Comparison of ENCODE assay signal across 8 cellular contexts in genomic region chr11:9462172-9462799, GRCh38. TPM values are rescaled to one million over a fixed set of nuclear protein-coding genes. Genes with fewer than 3 reads are reported as not detected.
DNase-seq lines count a peak whose midpoint lies in the region; ATAC-seq and TF ChIP-seq lines count a peak whose summit lies in the region.

No MANE protein-coding gene starts in this region.

- H3K9me3 ChIP-seq in muscle layer of colon (ENCODE audit: low read length) = no peaks in the 10 kb centered on the region

- TF ChIP-seq CTCF in AG10803 (conservative IDR thresholded peaks at IDR 0.05; ENCODE audit: low read length) (no peak), choroid plexus epithelial cell (conservative IDR thresholded peaks at IDR 0.05; ENCODE audit: low read depth, low read length) (no peak)

- DNase-seq in AG10803 (ENCODE audit: low read depth) = peak; percentile 47
- DNase-seq in Jurkat, Clone E6-1 (ENCODE audit: low read depth, low spot score) = no peak
- peak; percentile 35 for DNase-seq in choroid plexus epithelial cell (ENCODE audit: low read depth)
- no peak for DNase-seq in cerebellar cortex (ENCODE audit: low spot score)

- H3K4me1 ChIP-seq in muscle layer of colon (ENCODE audit: insufficient read depth, low read length) = peaks cover 25% of the 10 kb centered on the region

- H3K27ac ChIP-seq in muscle layer of colon (ENCODE audit: low read depth, low read length) = peak overlapping the region; percentile 99

- no peaks in the 10 kb centered on the region for H3K27me3 ChIP-seq in muscle layer of colon (ENCODE audit: control insufficient read depth in 1 of 2, insufficient read depth in 2 of 2, low read length in 2 of 2)

- peak overlapping the region; percentile 100 for H3K9ac ChIP-seq in muscle layer of colon (ENCODE audit: low read length)

- H3K36me3 ChIP-seq in muscle layer of colon (ENCODE audit: insufficient read depth, low read length) = no peaks in the 10 kb centered on the region

- ATAC-seq in HG02852 (IDR thresholded peaks at IDR 0.05; ENCODE audit: unreplicated experiment) = no peak
- ATAC-seq in activated CD4-positive, CD25-positive, alpha-beta regulatory T cell treated with anti-CD3 and anti-CD28 coated beads, Interleukin-2, amount 50 U/mL, for 24 hours = no peak
- ATAC-seq in HG03175 (IDR thresholded peaks at IDR 0.05; ENCODE audit: unreplicated experiment) = no peak

- H3K4me3 ChIP-seq in AG10803 (ENCODE audit: low read length) (peak overlapping the region; percentile 69), choroid plexus epithelial cell (ENCODE audit: low read depth, low read length) (peak overlapping the region; percentile 70), muscle layer of colon (ENCODE audit: low read depth in 1 of 2, low read length in 2 of 2) (peak overlapping the region; percentile 27 to 80)
- peak overlapping the region; percentile 71 for H3K4me3 ChIP-seq in Jurkat, Clone E6-1 (ENCODE audit: low read length)

RNA-seq across cellular contexts. Expression of gene ZNF143, which starts 1.5 kb away (rescaled TPM):
- 27.3 TPM for polyA plus RNA-seq in Jurkat, Clone E6-1 (2012; ENCODE audit: insufficient read depth, insufficient read length)

Comparison
In these comparisons a context has a peak if more than half of its experiments do, and no peak if none do; other contexts are left out.
1. DNase-seq: peak in AG10803 (single experiment) and choroid plexus epithelial cell (single experiment); none in Jurkat, Clone E6-1 (single experiment) and cerebellar cortex (single experiment).
2. Peak in every context shown above with its lines, with median percentiles within 50 percentile points of each other: H3K4me3 ChIP-seq.